ENCODE assay signal across 26 cellular contexts in the genomic region with DNA sequence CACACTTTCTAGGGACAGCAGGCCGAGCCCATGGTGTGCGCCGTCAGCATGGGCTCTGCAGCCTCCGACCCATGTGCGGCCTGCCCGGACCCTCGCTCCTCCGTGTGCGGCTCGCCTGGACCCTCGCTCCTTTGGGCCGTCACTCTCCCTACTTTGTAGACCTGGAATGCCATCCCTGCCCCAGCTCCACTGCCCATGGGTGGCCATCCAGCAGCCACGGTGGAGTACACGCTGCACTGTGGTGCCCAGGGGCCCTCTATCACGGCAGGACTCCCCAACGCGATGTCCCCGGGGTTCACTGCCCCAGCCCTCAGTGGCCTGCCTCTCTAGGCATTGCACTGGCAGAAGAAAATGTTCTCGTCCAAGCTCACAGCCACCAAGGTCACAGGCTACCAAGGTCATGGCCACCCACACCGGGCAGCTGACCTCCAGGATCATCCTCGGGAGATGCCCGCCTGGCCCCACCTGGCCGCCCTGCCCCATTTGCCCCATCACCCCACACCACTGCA. TPM values are rescaled to one million over a fixed set of nuclear protein-coding genes. Genes with fewer than 3 reads are reported as not detected.
DNase-seq lines count a peak whose midpoint lies in the region; ATAC-seq and TF ChIP-seq lines count a peak whose summit lies in the region.
"Had no signal": no experiment of that assay in that cellular context is flagged by ENCODE, and none has a peak within 500 bp of the region (broad histone marks: within the 10 kb centered on the region; RNA-seq: fewer than 3 reads in every experiment).

No MANE protein-coding gene starts in this region.

- peak; percentile 6 to 24 (median 24) for DNase-seq in right cardiac atrium
- no peak for DNase-seq in heart right ventricle
- peak in 1 of 10 donors; percentile 52 for DNase-seq in naive thymus-derived CD8-positive, alpha-beta T cell
- DNase-seq in NCI-H128 (lab: John Stamatoyannopoulos, UW; ENCODE audit: unreplicated experiment) = no peak
- DNase-seq in mucosa of gallbladder (ENCODE audit: low spot score) = no peak
- DNase-seq in cerebellar nuclear complex (lab: John Stamatoyannopoulos, UW) = no peak
- DNase-seq in testis = no peak
- DNase-seq: activated CD4-positive, alpha-beta memory T cell treated with anti-CD3 and anti-CD28 coated beads for 36 hours; activated naive CD8-positive, alpha-beta T cell treated with anti-CD3 and anti-CD28 coated beads, Interleukin-2, amount 50 U/mL, for 24 hours; GDM1; kidney glomerular epithelial cell; mammary epithelial cell; NCI-H1092 treated with DMSO at 0.1 percent for 48 hours; NCI-H1930; NCI-H526; SK-N-SH; small intestine; stimulated activated CD4-positive, alpha-beta T cell treated with anti-CD3 and anti-CD28 coated beads, Interleukin-2, amount 100 ng/mL, for 24 hours had no signal

- TF ChIP-seq POLR2A in testis (IDR thresholded peaks at IDR 0.05) = no peak

- H3K4me1 Mint-ChIP-seq in dendritic cell treated with granulocyte-macrophage colony-stimulating factor and Interleukin-4, amounts not matched to agents 40 ng/mL and 50 ng/mL, for 4 days (ENCODE audit: low read depth) = peaks cover 51% of the 10 kb centered on the region
- H3K4me1 Mint-ChIP-seq in naive thymus-derived CD8-positive, alpha-beta T cell = peaks cover 31 to 74% (median 57%) of the 10 kb centered on the region in 4 donors

- H3K36me3 ChIP-seq in heart right ventricle (no peaks in the 10 kb centered on the region), testis (ENCODE audit: low read depth, missing control alignments) (no peaks in the 10 kb centered on the region)
- H3K36me3 ChIP-seq: upper lobe of left lung had no signal

- H3K4me1 ChIP-seq in right cardiac atrium (ENCODE audit: control insufficient read depth, insufficient read depth, low read length) = no peaks in the 10 kb centered on the region
- H3K4me1 ChIP-seq in heart right ventricle = peaks cover 0 to 34% (median 4%) of the 10 kb centered on the region in 9 donors
- H3K4me1 ChIP-seq in testis = peaks cover 16% of the 10 kb centered on the region

- POLR2A ChIA-PET in naive thymus-derived CD8-positive, alpha-beta T cell (lab: Charles Lee) = interaction anchor here (1.8 kb wide), 1 partner anchor 22 kb away, joined by 8 read pairs; no protein-coding TSS in a partner anchor

- H3K27me3 Mint-ChIP-seq in dendritic cell treated with granulocyte-macrophage colony-stimulating factor and Interleukin-4, amounts not matched to agents 40 ng/mL and 50 ng/mL, for 4 days = peaks cover 26% of the 10 kb centered on the region
- no peaks in the 10 kb centered on the region for H3K27me3 Mint-ChIP-seq in naive thymus-derived CD8-positive, alpha-beta T cell
- H3K27me3 Mint-ChIP-seq: activated CD4-positive, alpha-beta memory T cell treated with anti-CD3 and anti-CD28 coated beads for 36 hours; activated naive CD8-positive, alpha-beta T cell treated with anti-CD3 and anti-CD28 coated beads, Interleukin-2, amount 50 U/mL, for 24 hours; IgD-negative memory B cell had no signal

- intact Hi-C loops in right cardiac atrium (cut with DNase I) = no loop called here
- intact Hi-C loops in heart right ventricle (cut with DNase I) = no loop called here
- intact Hi-C loops in dendritic cell treated with granulocyte-macrophage colony-stimulating factor and Interleukin-4, amounts not matched to agents 40 ng/mL and 50 ng/mL, for 4 days (cut with micrococcal nuclease) = no loop called here
- intact Hi-C loops in testis (cut with DNase I; ENCODE audit: low total_unique reads) = no loop called here

- TF ChIP-seq CTCF in heart right ventricle (IDR thresholded peaks at IDR 0.05) (no peak), testis (IDR thresholded peaks at IDR 0.05) (no peak)

- 93% methylated on average over 23 of the region's 23 CpGs for WGBS in right cardiac atrium
- 92 to 93% methylated on average over 23 of the region's 23 CpGs for WGBS in heart right ventricle, 2 donors
- whole genome bisulfite sequencing in testis, 2 donors = 72 to 74% methylated on average over 12 to 23 of the region's 23 CpGs

- H3K9me3 ChIP-seq in right cardiac atrium (ENCODE audit: control insufficient read depth, low read length) (no peaks in the 10 kb centered on the region), heart right ventricle (no peaks in the 10 kb centered on the region), testis (no peaks in the 10 kb centered on the region)
- H3K9me3 ChIP-seq: SK-N-SH, upper lobe of left lung had no signal

- H3K27ac ChIP-seq in right cardiac atrium (ENCODE audit: low read length) (no peak overlapping the region), heart right ventricle (no peak overlapping the region), testis (no peak overlapping the region)
- H3K27ac ChIP-seq: C4-2B, epithelial cell of prostate, upper lobe of left lung had no signal

- H3K9me3 Mint-ChIP-seq in dendritic cell treated with granulocyte-macrophage colony-stimulating factor and Interleukin-4, amounts not matched to agents 40 ng/mL and 50 ng/mL, for 4 days = peaks cover 5% of the 10 kb centered on the region
- H3K9me3 Mint-ChIP-seq in naive thymus-derived CD8-positive, alpha-beta T cell = no peaks in the 10 kb centered on the region
- H3K9me3 Mint-ChIP-seq: activated CD4-positive, alpha-beta memory T cell treated with anti-CD3 and anti-CD28 coated beads for 36 hours; activated naive CD8-positive, alpha-beta T cell treated with anti-CD3 and anti-CD28 coated beads, Interleukin-2, amount 50 U/mL, for 24 hours; activated T-helper 2 cell treated with anti-CD3 and anti-CD28 coated beads, Interferon-gamma antibody, Interleukin-2, Interleukin-4, amounts not matched to agents 10 μg/mL and 5 μg/mL and 100 μg/mL, durations not matched to agents 14 hours and 24 hours and 36 hours; IgD-negative memory B cell had no signal

- no peaks in the 10 kb centered on the region for H3K36me3 Mint-ChIP-seq in dendritic cell treated with granulocyte-macrophage colony-stimulating factor and Interleukin-4, amounts not matched to agents 40 ng/mL and 50 ng/mL, for 4 days (ENCODE audit: low read depth)
- H3K36me3 Mint-ChIP-seq in naive thymus-derived CD8-positive, alpha-beta T cell = no peaks in the 10 kb centered on the region
- H3K36me3 Mint-ChIP-seq: activated CD4-positive, alpha-beta memory T cell treated with anti-CD3 and anti-CD28 coated beads for 36 hours; IgD-negative memory B cell had no signal

- ATAC-seq in right cardiac atrium = no peak
- no peak for ATAC-seq in heart right ventricle
- no peak for ATAC-seq in naive thymus-derived CD8-positive, alpha-beta T cell
- ATAC-seq: activated CD4-positive, CD25-positive, alpha-beta regulatory T cell treated with anti-CD3 and anti-CD28 coated beads, Interleukin-2, amount 50 U/mL, for 24 hours; activated naive CD8-positive, alpha-beta T cell treated with anti-CD3 and anti-CD28 coated beads, Interleukin-2, amount 50 U/mL, for 24 hours had no signal

- no peak overlapping the region for H3K4me3 ChIP-seq in right cardiac atrium (ENCODE audit: low read length)
- H3K4me3 ChIP-seq in heart right ventricle = no peak overlapping the region
- no peak overlapping the region for H3K4me3 ChIP-seq in testis
- H3K4me3 ChIP-seq: upper lobe of left lung had no signal

- H3K4me3 Mint-ChIP-seq in dendritic cell treated with granulocyte-macrophage colony-stimulating factor and Interleukin-4, amounts not matched to agents 40 ng/mL and 50 ng/mL, for 4 days = no peak overlapping the region
- peak overlapping the region in 3 of 10 donors; percentile 6 to 52 (median 49) for H3K4me3 Mint-ChIP-seq in naive thymus-derived CD8-positive, alpha-beta T cell
- H3K4me3 Mint-ChIP-seq: activated CD4-positive, alpha-beta memory T cell treated with anti-CD3 and anti-CD28 coated beads for 36 hours; activated naive CD8-positive, alpha-beta T cell treated with anti-CD3 and anti-CD28 coated beads, Interleukin-2, amount 50 U/mL, for 24 hours; IgD-negative memory B cell; T-helper 1 cell treated with Interleukin-12 subunit alpha and Interleukin-12 subunit beta and Interleukin-4 antibody, amounts not matched to agents 30 μg/mL and 1 μg/mL, for 36 hours had no signal

- no peaks in the 10 kb centered on the region for H3K27me3 ChIP-seq in right cardiac atrium (ENCODE audit: control insufficient read depth, insufficient read depth)
- H3K27me3 ChIP-seq in heart right ventricle = peaks cover 0 to 23% (median 4%) of the 10 kb centered on the region in 7 donors
- H3K27me3 ChIP-seq in testis = no peaks in the 10 kb centered on the region
- H3K27me3 ChIP-seq: upper lobe of left lung had no signal

- H3K27ac Mint-ChIP-seq in dendritic cell treated with granulocyte-macrophage colony-stimulating factor and Interleukin-4, amounts not matched to agents 40 ng/mL and 50 ng/mL, for 4 days = peak overlapping the region; percentile 22
- H3K27ac Mint-ChIP-seq in naive thymus-derived CD8-positive, alpha-beta T cell = peak overlapping the region in 6 of 10 donors; percentile 33 to 60 (median 52)
- H3K27ac Mint-ChIP-seq: activated CD4-positive, alpha-beta memory T cell treated with anti-CD3 and anti-CD28 coated beads for 36 hours; activated naive CD8-positive, alpha-beta T cell treated with anti-CD3 and anti-CD28 coated beads, Interleukin-2, amount 50 U/mL, for 24 hours; activated T-helper 2 cell treated with anti-CD3 and anti-CD28 coated beads, Interferon-gamma antibody, Interleukin-2, Interleukin-4, amounts not matched to agents 10 μg/mL and 5 μg/mL and 100 μg/mL, durations not matched to agents 14 hours and 24 hours and 36 hours; IgD-negative memory B cell; T-helper 1 cell treated with Interleukin-12 subunit alpha and Interleukin-12 subunit beta and Interleukin-4 antibody, amounts not matched to agents 30 μg/mL and 1 μg/mL, for 36 hours had no signal

RNA-seq across cellular contexts. Expression of a gene that starts 24.1 kb away (rescaled TPM):
- total RNA-seq in right cardiac atrium (10 to 100 TPM in 1 of 4 donors, 1 to 10 TPM in 3; 8.3 to 10.9 (median 8.6) TPM), heart right ventricle (1 to 10 TPM; 6.8 to 10.0 (median 8.1) TPM), mucosa of gallbladder (8.9 TPM), testis (10 to 100 TPM; 52.5 to 56.7 TPM)
- polyA plus RNA-seq in right cardiac atrium (12.1 TPM), heart right ventricle (10 to 100 TPM in 1 of 2 donors, 1 to 10 TPM in 1; 6.5 to 10.8 TPM), testis (ENCODE audit: insufficient read depth, low read depth, low replicate concordance) (98.3 TPM)
- total RNA-seq in naive thymus-derived CD8-positive, alpha-beta T cell = 10 to 100 TPM; 13.6 to 14.2 TPM
- polyA plus RNA-seq in naive thymus-derived CD8-positive, alpha-beta T cell = 10 to 100 TPM in 1 of 3 donors, 1 to 10 TPM in 2; 7.4 to 10.2 (median 9.0) TPM

RNA-seq across cellular contexts. Expression of a gene that starts 32.5 kb away (rescaled TPM):
- 10 to 100 TPM; 21.0 to 29.6 (median 24.2) TPM for total RNA-seq in right cardiac atrium
- polyA plus RNA-seq in right cardiac atrium = 26.6 TPM
- 10 to 100 TPM; 13.0 to 37.5 (median 16.8) TPM for total RNA-seq in heart right ventricle
- polyA plus RNA-seq in heart right ventricle = 10 to 100 TPM; 17.7 to 34.5 TPM
- 10 to 100 TPM; 77.1 to 79.9 TPM for total RNA-seq in naive thymus-derived CD8-positive, alpha-beta T cell
- polyA plus RNA-seq in naive thymus-derived CD8-positive, alpha-beta T cell = 10 to 100 TPM; 26.5 to 58.2 (median 40.1) TPM
- total RNA-seq in mucosa of gallbladder = 50.8 TPM
- 10 to 100 TPM; 46.6 to 57.0 TPM for total RNA-seq in testis
- 23.7 TPM for polyA plus RNA-seq in testis (ENCODE audit: insufficient read depth, low read depth, low replicate concordance)

RNA-seq across cellular contexts. Expression of a gene that starts 44.7 kb away (rescaled TPM):
- total RNA-seq in right cardiac atrium (1 to 10 TPM; 4.3 to 6.9 (median 5.6) TPM), heart right ventricle (1 to 10 TPM in 8 of 10 donors, under 1 TPM in 2; 0.45 to 3.6 (median 1.8) TPM), mucosa of gallbladder (3.6 TPM), testis (10 to 100 TPM; 19.1 to 50.6 TPM)
- polyA plus RNA-seq in right cardiac atrium (13.0 TPM), heart right ventricle (10 to 100 TPM in 1 of 2 donors, 1 to 10 TPM in 1; 4.5 to 15.2 TPM), testis (ENCODE audit: insufficient read depth, low read depth, low replicate concordance) (21.3 TPM)
- total RNA-seq in naive thymus-derived CD8-positive, alpha-beta T cell = 1 to 10 TPM; 1.2 to 2.2 TPM
- under 1 TPM in 1 of 3 donors, not detected in 2; 0.15 TPM for polyA plus RNA-seq in naive thymus-derived CD8-positive, alpha-beta T cell
- total RNA-seq: activated CD4-positive, alpha-beta memory T cell treated with anti-CD3 and anti-CD28 coated beads for 36 hours had no signal

Comparison
In these comparisons a context has a peak if more than half of its experiments do, and no peak if none do; other contexts are left out.
1. DNase-seq: peak in right cardiac atrium (3 of 3); none in heart right ventricle (0 of 2), NCI-H128 (single experiment), mucosa of gallbladder (single experiment), cerebellar nuclear complex (0 of 2) and testis (single experiment).